In genomic region chr1:246755419-246755818, GRCh38 we compare ENCODE assay signal across 17 cellular contexts. TPM values are rescaled to one million over a fixed set of nuclear protein-coding genes. Genes with fewer than 3 reads are reported as not detected.
DNase-seq lines count a peak whose midpoint lies in the region; ATAC-seq and TF ChIP-seq lines count a peak whose summit lies in the region.
"Had no signal": no experiment of that assay in that cellular context is flagged by ENCODE, and none has a peak within 500 bp of the region (broad histone marks: within the 10 kb centered on the region; RNA-seq: fewer than 3 reads in every experiment).

No MANE protein-coding gene starts in this region.

- H3K27ac ChIP-seq in VCaP: peak overlapping the region; percentile 64
- H3K27ac ChIP-seq: 22Rv1; A549; BLaER1 treated with 17β-estradiol and CSF1 and Interleukin-3, amounts not matched to agents 10 nM and 100 nM; C4-2B had no signal

- no peaks in the 10 kb centered on the region for H3K9me3 Mint-ChIP-seq in activated naive CD8-positive, alpha-beta T cell treated with anti-CD3 and anti-CD28 coated beads, Interleukin-2, amount 50 U/mL, for 24 hours
- H3K9me3 Mint-ChIP-seq: CD4-positive, alpha-beta T cell; CD8-positive, alpha-beta T cell had no signal

- no peaks in the 10 kb centered on the region for H3K36me3 ChIP-seq in mucosa of descending colon (ENCODE audit: low read depth)

- H3K9me3 ChIP-seq in mucosa of descending colon: no peaks in the 10 kb centered on the region
- H3K9me3 ChIP-seq: A549; BLaER1 treated with 17β-estradiol and CSF1 and Interleukin-3, amounts not matched to agents 10 nM and 100 nM; Caco-2 had no signal

- no peak for DNase-seq in left lobe of liver (ENCODE audit: low spot score)
- no peak for DNase-seq in mucosa of descending colon
- DNase-seq in NCI-H748 (lab: John Stamatoyannopoulos, UW; ENCODE audit: unreplicated experiment): no peak
- DNase-seq in activated naive CD8-positive, alpha-beta T cell treated with anti-CD3 and anti-CD28 coated beads, Interleukin-2, amount 50 U/mL, for 24 hours: no peak
- DNase-seq: AML-193; Caco-2; Calu3; CD4-positive, alpha-beta T cell; CD8-positive, alpha-beta T cell; DMS79 treated with DMSO at 0.1 percent for 48 hours; GF-D8 had no signal

- TF ChIP-seq CTCF in VCaP (conservative IDR thresholded peaks at IDR 0.05) (no peak), mucosa of descending colon (IDR thresholded peaks at IDR 0.05) (no peak)

- no peaks in the 10 kb centered on the region for H3K27me3 Mint-ChIP-seq in activated naive CD8-positive, alpha-beta T cell treated with anti-CD3 and anti-CD28 coated beads, Interleukin-2, amount 50 U/mL, for 24 hours
- H3K27me3 Mint-ChIP-seq: B cell; CD4-positive, alpha-beta T cell had no signal

- intact Hi-C loops in mucosa of descending colon (cut with DNase I, micrococcal nuclease): no loop called here

- H3K4me3 Mint-ChIP-seq in activated naive CD8-positive, alpha-beta T cell treated with anti-CD3 and anti-CD28 coated beads, Interleukin-2, amount 50 U/mL, for 24 hours: no peak overlapping the region
- H3K4me3 Mint-ChIP-seq: B cell; CD4-positive, alpha-beta T cell; CD8-positive, alpha-beta T cell had no signal

- ATAC-seq in left lobe of liver: peak; percentile 25
- ATAC-seq in mucosa of descending colon: peak; percentile 79
- ATAC-seq in activated naive CD8-positive, alpha-beta T cell treated with anti-CD3 and anti-CD28 coated beads, Interleukin-2, amount 50 U/mL, for 24 hours: no peak
- ATAC-seq: A549; CD8-positive, alpha-beta T cell had no signal

- H3K4me3 ChIP-seq in mucosa of descending colon: no peak overlapping the region
- H3K4me3 ChIP-seq: A549; BLaER1 treated with 17β-estradiol and CSF1 and Interleukin-3, amounts not matched to agents 10 nM and 100 nM had no signal

- H3K4me1 Mint-ChIP-seq in activated naive CD8-positive, alpha-beta T cell treated with anti-CD3 and anti-CD28 coated beads, Interleukin-2, amount 50 U/mL, for 24 hours: no peaks in the 10 kb centered on the region

- peaks cover 5% of the 10 kb centered on the region for H3K36me3 Mint-ChIP-seq in activated naive CD8-positive, alpha-beta T cell treated with anti-CD3 and anti-CD28 coated beads, Interleukin-2, amount 50 U/mL, for 24 hours (ENCODE audit: low read depth)

- no peak overlapping the region for H3K27ac Mint-ChIP-seq in activated naive CD8-positive, alpha-beta T cell treated with anti-CD3 and anti-CD28 coated beads, Interleukin-2, amount 50 U/mL, for 24 hours
- H3K27ac Mint-ChIP-seq: B cell; CD4-positive, alpha-beta T cell; CD8-positive, alpha-beta T cell had no signal

- no peaks in the 10 kb centered on the region for H3K4me1 ChIP-seq in mucosa of descending colon (ENCODE audit: low read depth)
- H3K4me1 ChIP-seq: A549 had no signal

RNA-seq across cellular contexts. Expression of gene SCCPDH, which starts 31.2 kb away (rescaled TPM):
- 94.6 TPM for total RNA-seq in left lobe of liver
- 10 to 100 TPM; 15.5 to 31.5 (median 27.5) TPM for total RNA-seq in mucosa of descending colon
